Comparison of ENCODE assay signal across 8 cellular contexts in genomic region chr19:54674021-54674617, GRCh38. TPM values are rescaled to one million over a fixed set of nuclear protein-coding genes. Genes with fewer than 3 reads are reported as not detected.
DNase-seq lines count a peak whose midpoint lies in the region; ATAC-seq and TF ChIP-seq lines count a peak whose summit lies in the region.

No MANE protein-coding gene starts in this region.

- no peaks in the 10 kb centered on the region for H3K79me1 ChIP-seq in mesendoderm (ENCODE audit: low read length)

- POLR2A ChIA-PET in WTC11 (lab: Charles Lee) = interaction anchor here (0.5 kb wide), 1 partner anchor 532 kb away, joined by 5 read pairs; no protein-coding TSS in a partner anchor

- no peaks in the 10 kb centered on the region for H3K27me3 ChIP-seq in mesendoderm (ENCODE audit: insufficient read depth, low read length, poor library complexity)

- no peaks in the 10 kb centered on the region for H3K36me3 ChIP-seq in mesendoderm (ENCODE audit: control insufficient read depth, insufficient read depth, low read length)

- no peak overlapping the region for H4K8ac ChIP-seq in mesendoderm (ENCODE audit: low read depth, low read length)

- H3K4me3 Mint-ChIP-seq in WTC11 = no peak overlapping the region

- no peaks in the 10 kb centered on the region for H3K79me2 ChIP-seq in mesendoderm (ENCODE audit: control insufficient read depth, insufficient read depth, low read length)

- CTCF ChIA-PET in WTC11 (lab: Charles Lee) = interaction anchor here (1.2 to 2.9 kb wide), 10 partner anchors 8 to 389 kb away, joined by 3 to 25 read pairs (median 6); partner anchors contain the start of gene RDH13

- no peak overlapping the region for H3K27ac ChIP-seq in mesendoderm (ENCODE audit: low read depth, low read length)

- DNase-seq in NCI-H2107 treated with DMSO at 0.1 percent for 48 hours (lab: John Stamatoyannopoulos, UW; ENCODE audit: unreplicated experiment) (peak; percentile 25), NCI-H2107 (lab: John Stamatoyannopoulos, UW) (no peak), NCI-H146 (lab: John Stamatoyannopoulos, UW) (peak; percentile 9), WTC11 (ENCODE audit: low spot score) (no peak), mesendoderm (peak; percentile 31), mesenteric fat pad (ENCODE audit: low spot score) (no peak)
- DNase-seq in activated CD4-positive, CD25-positive, alpha-beta regulatory T cell (lab: John Stamatoyannopoulos, UW) = no peak
- no peak for DNase-seq in stimulated activated CD8-positive, alpha-beta memory T cell treated with anti-CD3 and anti-CD28 coated beads, Interleukin-4, amount 100 ng/mL, for 48 hours

- no peak overlapping the region for H3K27ac Mint-ChIP-seq in WTC11

- peaks cover 2% of the 10 kb centered on the region; the same call in 1 of the 2 replicates for H3K4me1 Mint-ChIP-seq in WTC11

- no peak overlapping the region for H2BK120ac ChIP-seq in mesendoderm (ENCODE audit: low read depth, low read length)

- no peak overlapping the region for H3K4ac ChIP-seq in mesendoderm (ENCODE audit: low read depth, low read length)

- peaks cover 30% of the 10 kb centered on the region for H3K9me3 Mint-ChIP-seq in WTC11

- H3K18ac ChIP-seq in mesendoderm (ENCODE audit: low read length) = no peak overlapping the region

- H3K27me3 Mint-ChIP-seq in WTC11 (ENCODE audit: low read depth) = no peaks in the 10 kb centered on the region; the same call in 1 of the 2 replicates

- no peaks in the 10 kb centered on the region for H3K4me1 ChIP-seq in mesendoderm (ENCODE audit: control insufficient read depth, low read depth, low read length)

- no peak overlapping the region for H3K56ac ChIP-seq in mesendoderm (ENCODE audit: low read length)

- peak; percentile 46; the same call in 1 of the 2 replicates for TF ChIP-seq CTCF in WTC11 (IDR thresholded peaks at IDR 0.05)

- H3K4me3 ChIP-seq in mesendoderm (ENCODE audit: low read length) = no peak overlapping the region

- ATAC-seq in WTC11 = no peak

- peaks cover 7% of the 10 kb centered on the region for H3K36me3 Mint-ChIP-seq in WTC11

- H3K9ac ChIP-seq in mesendoderm (ENCODE audit: low read length) = no peak overlapping the region

- no CpG with 5 or more reads among the region's 2 CpGs for WGBS in mesendoderm (ENCODE audit: extremely low coverage, insufficient coverage, low lambda C conversion rate)

- H2BK15ac ChIP-seq in mesendoderm (replicated peaks; ENCODE audit: low read depth) = no peak overlapping the region

- H2AK5ac ChIP-seq in mesendoderm (ENCODE audit: low read length) = no peak overlapping the region

- H3K4me2 ChIP-seq in mesendoderm (ENCODE audit: low read length) = no peak overlapping the region

- no peak overlapping the region for H2BK5ac ChIP-seq in mesendoderm (ENCODE audit: low read length)

- H4K5ac ChIP-seq in mesendoderm (ENCODE audit: low read length) = no peak overlapping the region

- H3K23ac ChIP-seq in mesendoderm (ENCODE audit: low read length) = no peak overlapping the region

TF ChIP-seq in WTC11, 78 proteins besides CTCF, POLR2A, EP300 and RAD21:
- no peak for TF ChIP-seq CREB1 (CRISPR knock-in tag; IDR thresholded peaks at IDR 0.05)
- no peak for TF ChIP-seq ZNF138 (CRISPR knock-in tag; conservative IDR thresholded peaks at IDR 0.05)
- no peak for TF ChIP-seq MXD4 (CRISPR knock-in tag; IDR thresholded peaks at IDR 0.05; ENCODE audit: borderline replicate concordance)

RNA-seq across cellular contexts. Expression of gene LILRB4, which starts 11.3 kb away (rescaled TPM):
- total RNA-seq in WTC11 (2021) (not detected in 3 replicates), mesenteric fat pad (14.2 TPM)
- not detected for polyA plus RNA-seq in mesendoderm (2013, experiment 1 of 2)
- polyA plus RNA-seq in mesendoderm (2013, experiment 2 of 2) = not detected

RNA-seq across cellular contexts. Expression of gene LILRB1, which starts 43.8 kb away (rescaled TPM):
- total RNA-seq in WTC11 (2021) = 0.09 TPM in 1 of 3 replicates, not detected in the others
- polyA plus RNA-seq in mesendoderm (2013, experiment 1 of 2) = not detected
- polyA plus RNA-seq in mesendoderm (2013, experiment 2 of 2) = not detected
- total RNA-seq in mesenteric fat pad = 10.5 TPM

RNA-seq across cellular contexts. Expression of gene KIR3DL3, which starts 50.1 kb away (rescaled TPM):
- total RNA-seq in WTC11 (2021) = not detected in 3 replicates
- polyA plus RNA-seq in mesendoderm (2013, experiment 1 of 2) = not detected
- polyA plus RNA-seq in mesendoderm (2013, experiment 2 of 2) = not detected
- total RNA-seq in mesenteric fat pad = not detected

Comparison
In these comparisons a context has a peak if more than half of its experiments do, and no peak if none do; other contexts are left out.
1. DNase-seq: peak in NCI-H2107 treated with DMSO at 0.1 percent for 48 hours (single experiment), NCI-H146 (single experiment) and mesendoderm (single experiment); none in NCI-H2107 (single experiment), WTC11 (single experiment), activated CD4-positive, CD25-positive, alpha-beta regulatory T cell (0 of 4), mesenteric fat pad (single experiment) and stimulated activated CD8-positive, alpha-beta memory T cell treated with anti-CD3 and anti-CD28 coated beads, Interleukin-4, amount 100 ng/mL, for 48 hours (single experiment).
2. RNA of gene LILRB4, which starts 11.3 kb away (total RNA-seq): 14.2 TPM in mesenteric fat pad (single experiment); not detected in WTC11; every median in the first group is over 10 times any median in the second.